Comparison of ENCODE assay signal across 8 cellular contexts in the genomic region with DNA sequence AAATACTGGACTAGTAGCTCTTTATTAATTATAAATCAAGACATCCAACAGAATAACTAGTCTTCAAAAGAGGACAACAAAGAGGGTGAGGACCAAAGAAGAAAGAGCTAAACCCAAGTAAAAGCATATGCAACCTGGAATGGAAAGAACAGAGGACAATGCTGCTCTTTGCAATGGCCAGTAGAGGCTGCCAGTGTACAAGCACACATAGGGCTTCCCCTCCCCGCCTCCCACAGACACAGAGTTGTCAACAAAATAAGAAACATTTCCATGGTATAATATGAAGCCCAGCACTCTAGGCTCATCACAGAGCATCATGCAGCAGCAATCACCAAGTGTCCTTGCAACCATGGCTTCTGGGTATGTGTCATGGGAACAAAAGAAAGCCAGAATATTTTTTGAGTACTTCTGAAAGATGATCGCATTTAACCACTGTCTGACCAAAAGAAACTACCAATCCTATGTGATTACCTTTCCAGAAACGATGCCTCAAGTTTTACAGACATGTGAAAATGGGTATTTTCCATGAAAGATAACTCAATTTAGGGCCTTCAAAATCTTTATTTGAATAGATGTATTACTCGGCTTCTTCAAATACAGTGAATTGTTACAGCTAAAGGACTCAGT. TPM values are rescaled to one million over a fixed set of nuclear protein-coding genes. Genes with fewer than 3 reads are reported as not detected.
A peak's percentile ranks its signal among the peaks of the same experiment; 100 is the strongest.
DNase-seq lines count a peak whose midpoint lies in the region; ATAC-seq, FAIRE-seq and TF ChIP-seq lines count a peak whose summit lies in the region.

No MANE protein-coding gene starts in this region.

- H3K4me1 Mint-ChIP-seq in CD4-positive, alpha-beta memory T cell: peaks cover 4 to 8% (median 5%) of the 10 kb centered on the region in 4 donors
- H3K4me1 Mint-ChIP-seq in activated CD4-positive, alpha-beta memory T cell treated with anti-CD3 and anti-CD28 coated beads, Interleukin-2, amount 10 ng/mL, durations not matched to agents 7 days and 5 days: peaks cover 6% of the 10 kb centered on the region
- H3K4me1 Mint-ChIP-seq in stimulated activated effector memory CD8-positive, alpha-beta T cell treated with anti-CD3 and anti-CD28 coated beads, Interleukin-12 subunit alpha, Interleukin-12 subunit beta, amount 100 ng/mL, for 72 hours: peaks cover 5% of the 10 kb centered on the region

- H3K79me2 ChIP-seq in H1 (ENCODE audit: control insufficient read depth in 1 of 2, insufficient read depth in 2 of 2, low read length in 2 of 2): peaks cover 0 to 42% of the 10 kb centered on the region in 2 experiments; a peak in 2 of 4 replicates

- no peaks in the 10 kb centered on the region for H3K36me3 ChIP-seq in CD4-positive, alpha-beta memory T cell (ENCODE audit: insufficient read depth, low read length)
- H3K36me3 ChIP-seq in H1 (ENCODE audit: control insufficient read depth in 2 of 4, insufficient read depth in 4 of 4, low read length in 3 of 4): no peaks in the 10 kb centered on the region

- no peak overlapping the region for H3K18ac ChIP-seq in H1 (ENCODE audit: extremely low read depth, low read length)

- H3K27me3 Mint-ChIP-seq in CD4-positive, alpha-beta memory T cell: no peaks in the 10 kb centered on the region
- H3K27me3 Mint-ChIP-seq in activated CD4-positive, alpha-beta memory T cell treated with anti-CD3 and anti-CD28 coated beads, Interleukin-2, amount 10 ng/mL, durations not matched to agents 7 days and 5 days: no peaks in the 10 kb centered on the region

- no peak overlapping the region for H3K4me3 ChIP-seq in CD4-positive, alpha-beta memory T cell (ENCODE audit: low read length in 2 of 2)
- H3K4me3 ChIP-seq in H1 (ENCODE audit: extremely low read depth in 1 of 4, insufficient read depth in 2 of 4, low read depth in 3 of 4, low read length in 4 of 4): no peak overlapping the region

- no peak for TF ChIP-seq EP300 in H1 (IDR thresholded peaks at IDR 0.05; ENCODE audit: borderline replicate concordance in 1 of 2, low read depth in 2 of 2, low read length in 2 of 2)

- POLR2A ChIA-PET in CD4-positive, alpha-beta memory T cell (lab: Charles Lee; ENCODE audit: partially characterized antibody): interaction anchor here (1.3 to 4.2 kb wide), 2 partner anchors 57 to 59 kb away, joined by 4 to 36 read pairs; a partner anchor contains a TSS
- POLR2A ChIA-PET in activated CD4-positive, alpha-beta memory T cell treated with anti-CD3 and anti-CD28 coated beads, Interleukin-2, amount 10 ng/mL, durations not matched to agents 7 days and 5 days (lab: Charles Lee): interaction anchor here (0.6 to 1.9 kb wide), 2 partner anchors 10 to 59 kb away, joined by 3 to 10 read pairs; a partner anchor contains a TSS
- POLR2A ChIA-PET in H1 (lab: Charles Lee; ENCODE audit: partially characterized antibody): interaction anchor here (0.6 to 0.8 kb wide), 2 partner anchors 59 to 228 kb away, joined by 3 to 4 read pairs; no protein-coding TSS in a partner anchor

- no peaks in the 10 kb centered on the region for H3K79me1 ChIP-seq in H1 (ENCODE audit: low read depth, low read length)

- no peak overlapping the region for H2BK5ac ChIP-seq in H1 (ENCODE audit: low read depth, low read length)

- peaks cover 5% of the 10 kb centered on the region for H3K4me1 ChIP-seq in CD4-positive, alpha-beta memory T cell (ENCODE audit: insufficient read depth, low read length)
- peaks cover 0 to 6% (median 1%) of the 10 kb centered on the region in 4 experiments; a peak in 4 of 7 replicates for H3K4me1 ChIP-seq in H1 (replicated peaks in 1 of 4; ENCODE audit: control insufficient read depth in 3 of 4, insufficient read depth in 4 of 4, low read length in 3 of 4)

- H4K20me1 ChIP-seq in H1 (replicated peaks in 1 of 2; ENCODE audit: control insufficient read depth in 1 of 2, insufficient read depth in 2 of 2, low read length in 2 of 2): no peaks in the 10 kb centered on the region

- peak; percentile 51 to 70 (median 61) for DNase-seq in CD4-positive, alpha-beta memory T cell
- DNase-seq in NCI-H446 (lab: John Stamatoyannopoulos, UW) (peak; percentile 88 to 93), H1 (ENCODE audit: low read depth in 1 of 2, low spot score in 2 of 2) (no peak), midbrain (lab: John Stamatoyannopoulos, UW) (peak; percentile 42)
- DNase-seq in activated CD4-positive, alpha-beta memory T cell treated with anti-CD3 and anti-CD28 coated beads, Interleukin-2, amount 10 ng/mL, durations not matched to agents 7 days and 5 days: peak; percentile 62
- peak in 1 of 2 donors; percentile 59 for DNase-seq in stimulated activated effector memory CD8-positive, alpha-beta T cell treated with anti-CD3 and anti-CD28 coated beads, Interleukin-12 subunit alpha, Interleukin-12 subunit beta, amount 100 ng/mL, for 72 hours (ENCODE audit: low spot score in 2 of 2)

- TF ChIP-seq RAD21 in H1 (IDR thresholded peaks at IDR 0.05 in 1 of 2, conservative IDR thresholded peaks at IDR 0.05 in 1 of 2; ENCODE audit: low read depth in 2 of 2, low read length in 2 of 2): peak; percentile 94 to 96

- no peaks in the 10 kb centered on the region for H3K23me2 ChIP-seq in H1 (ENCODE audit: low read depth, low read length)

- H3K4ac ChIP-seq in H1 (replicated peaks; ENCODE audit: insufficient read length, low read depth, low read length): no peak overlapping the region

- H3K36me3 Mint-ChIP-seq in CD4-positive, alpha-beta memory T cell: peaks cover 0 to 4% of the 10 kb centered on the region in 2 donors
- no peaks in the 10 kb centered on the region for H3K36me3 Mint-ChIP-seq in activated CD4-positive, alpha-beta memory T cell treated with anti-CD3 and anti-CD28 coated beads, Interleukin-2, amount 10 ng/mL, durations not matched to agents 7 days and 5 days (ENCODE audit: low read depth)
- no peaks in the 10 kb centered on the region for H3K36me3 Mint-ChIP-seq in stimulated activated effector memory CD8-positive, alpha-beta T cell treated with anti-CD3 and anti-CD28 coated beads, Interleukin-12 subunit alpha, Interleukin-12 subunit beta, amount 100 ng/mL, for 72 hours

- no peak overlapping the region for H2BK120ac ChIP-seq in H1 (replicated peaks; ENCODE audit: low read depth, low read length)

- H3K4me3 Mint-ChIP-seq in CD4-positive, alpha-beta memory T cell: peak overlapping the region in 2 of 8 donors; percentile 36 to 41
- no peak overlapping the region for H3K4me3 Mint-ChIP-seq in activated CD4-positive, alpha-beta memory T cell treated with anti-CD3 and anti-CD28 coated beads, Interleukin-2, amount 10 ng/mL, durations not matched to agents 7 days and 5 days
- no peak overlapping the region for H3K4me3 Mint-ChIP-seq in stimulated activated effector memory CD8-positive, alpha-beta T cell treated with anti-CD3 and anti-CD28 coated beads, Interleukin-12 subunit alpha, Interleukin-12 subunit beta, amount 100 ng/mL, for 72 hours

- TF ChIP-seq POLR2A in H1 (IDR thresholded peaks at IDR 0.05; ENCODE audit: control extremely low read depth in 1 of 2, low read depth in 2 of 2, low read length in 2 of 2): no peak

- H3K56ac ChIP-seq in H1 (replicated peaks; ENCODE audit: insufficient read length, low read depth, low read length): no peak overlapping the region

- no peak overlapping the region for H4K5ac ChIP-seq in H1 (ENCODE audit: insufficient read length, low read depth, low read length)

- H2BK20ac ChIP-seq in H1 (ENCODE audit: low read length): no peak overlapping the region

- no peak overlapping the region for H3K9ac ChIP-seq in H1 (replicated peaks in 1 of 4; ENCODE audit: extremely low read depth in 1 of 4, low read depth in 3 of 4, low read length in 3 of 4)

- CTCF ChIA-PET in CD4-positive, alpha-beta memory T cell (lab: Charles Lee; ENCODE audit: partially characterized antibody): interaction anchor here (0.6 to 2.7 kb wide), 29 partner anchors 9 to 847 kb away, joined by 3 to 26 read pairs (median 4); no protein-coding TSS in a partner anchor
- CTCF ChIA-PET in activated CD4-positive, alpha-beta memory T cell treated with anti-CD3 and anti-CD28 coated beads, Interleukin-2, amount 10 ng/mL, durations not matched to agents 7 days and 5 days (lab: Charles Lee): interaction anchor here (0.7 to 2.3 kb wide), 11 partner anchors 10 to 847 kb away, joined by 3 to 11 read pairs (median 3); a partner anchor contains a TSS
- CTCF ChIA-PET in H1 (lab: Charles Lee; ENCODE audit: partially characterized antibody): interaction anchor here (0.6 to 2.0 kb wide), 28 partner anchors 9 to 635 kb away, joined by 3 to 10 read pairs (median 3); no protein-coding TSS in a partner anchor

- FAIRE-seq in H1 (lab: Jason Lieb, UNC): peak; percentile 89

- ATAC-seq in GM19351 (IDR thresholded peaks at IDR 0.05; ENCODE audit: unreplicated experiment) (peak; percentile 100), HG03378 (IDR thresholded peaks at IDR 0.05; ENCODE audit: unreplicated experiment) (peak; percentile 92)
- ATAC-seq in stimulated activated effector memory CD8-positive, alpha-beta T cell treated with anti-CD3 and anti-CD28 coated beads, Interleukin-12 subunit alpha, Interleukin-12 subunit beta, amount 100 ng/mL, for 72 hours: peak; percentile 97

- H2BK15ac ChIP-seq in H1 (ENCODE audit: low read length): no peak overlapping the region

- H3K27me3 ChIP-seq in CD4-positive, alpha-beta memory T cell (ENCODE audit: insufficient read depth, low read length): no peaks in the 10 kb centered on the region
- H3K27me3 ChIP-seq in H1 (replicated peaks in 1 of 4; ENCODE audit: control insufficient read depth in 3 of 4, extremely low read depth in 1 of 4, insufficient read depth in 3 of 4, low read length in 3 of 4): no peaks in the 10 kb centered on the region

- H3K9me3 ChIP-seq in CD4-positive, alpha-beta memory T cell (ENCODE audit: control insufficient read depth in 1 of 2, low read length in 2 of 2): no peaks in the 10 kb centered on the region
- H3K9me3 ChIP-seq in H1 (ENCODE audit: insufficient read depth in 2 of 2, low read depth in 1 of 2, low read length in 1 of 2): no peaks in the 10 kb centered on the region

- H3K27ac Mint-ChIP-seq in CD4-positive, alpha-beta memory T cell: peak overlapping the region in 2 of 7 donors; percentile 27 to 29
- H3K27ac Mint-ChIP-seq in activated CD4-positive, alpha-beta memory T cell treated with anti-CD3 and anti-CD28 coated beads, Interleukin-2, amount 10 ng/mL, durations not matched to agents 7 days and 5 days: no peak overlapping the region
- no peak overlapping the region for H3K27ac Mint-ChIP-seq in stimulated activated effector memory CD8-positive, alpha-beta T cell treated with anti-CD3 and anti-CD28 coated beads, Interleukin-12 subunit alpha, Interleukin-12 subunit beta, amount 100 ng/mL, for 72 hours

- H3K27ac ChIP-seq in CD4-positive, alpha-beta memory T cell (ENCODE audit: low read depth, low read length): no peak overlapping the region
- H3K27ac ChIP-seq in H1 (ENCODE audit: low read depth, low read length): no peak overlapping the region

- TF ChIP-seq CTCF in H1 (IDR thresholded peaks at IDR 0.05; ENCODE audit: control extremely low read depth in 1 of 3, insufficient read depth in 1 of 3, low read depth in 1 of 3, low read length in 3 of 3): peak; percentile 72 to 98 (median 72)

- 65% methylated on average over 4 of the region's 4 CpGs; no CpG with 5 or more reads in 1 of the 2 experiments for WGBS in H1 (ENCODE audit: extremely low coverage in 1 of 2, insufficient coverage in 1 of 2, insufficient read length in 1 of 2, insufficient replicate concordance in 2 of 2, low coverage in 1 of 2, low lambda C conversion rate in 2 of 2, missing lambda C conversion rate in 1 of 2), 2 experiments

- no peak overlapping the region for H3K4me2 ChIP-seq in H1 (ENCODE audit: insufficient read depth in 1 of 2, low read depth in 2 of 2, low read length in 2 of 2)

- H2AK5ac ChIP-seq in H1 (ENCODE audit: low read depth, low read length): no peak overlapping the region

- H3K14ac ChIP-seq in H1 (ENCODE audit: insufficient read length): no peak overlapping the region

- no peak overlapping the region for H4K91ac ChIP-seq in H1 (replicated peaks; ENCODE audit: insufficient read length, low read length)

- H3K9me3 Mint-ChIP-seq in CD4-positive, alpha-beta memory T cell: no peaks in the 10 kb centered on the region
- no peaks in the 10 kb centered on the region for H3K9me3 Mint-ChIP-seq in activated CD4-positive, alpha-beta memory T cell treated with anti-CD3 and anti-CD28 coated beads, Interleukin-2, amount 10 ng/mL, durations not matched to agents 7 days and 5 days
- no peaks in the 10 kb centered on the region for H3K9me3 Mint-ChIP-seq in stimulated activated effector memory CD8-positive, alpha-beta T cell treated with anti-CD3 and anti-CD28 coated beads, Interleukin-12 subunit alpha, Interleukin-12 subunit beta, amount 100 ng/mL, for 72 hours

- intact Hi-C loops in CD4-positive, alpha-beta memory T cell (cut with micrococcal nuclease): loop anchor here (1.0 to 5.0 kb wide), 4 partner anchors 57 to 872 kb away; no protein-coding TSS in a partner anchor

- no peak overlapping the region for H4K8ac ChIP-seq in H1 (ENCODE audit: extremely low read depth, insufficient read depth, low read length)

- H2BK12ac ChIP-seq in H1 (ENCODE audit: low read depth, low read length): no peak overlapping the region

- no peak overlapping the region for H2AFZ ChIP-seq in H1 (ENCODE audit: low read length)

- no peak overlapping the region for H3K23ac ChIP-seq in H1 (ENCODE audit: insufficient read length)

RNA-seq across cellular contexts. Expression of a gene that starts 58.1 kb away (rescaled TPM):
- 10 to 100 TPM; 25.9 to 30.8 TPM for total RNA-seq in CD4-positive, alpha-beta memory T cell
- 1 to 10 TPM; 3.0 to 7.0 TPM for polyA plus RNA-seq in CD4-positive, alpha-beta memory T cell
- total RNA-seq in activated CD4-positive, alpha-beta memory T cell treated with anti-CD3 and anti-CD28 coated beads, Interleukin-2, amount 10 ng/mL, durations not matched to agents 7 days and 5 days: 10 to 100 TPM; 13.3 to 13.8 TPM
- total RNA-seq in H1 (2021; fragmentation: NEBNext Ultra II Directional; extraction: Animal tissue kit (Norgen Biotek cat#: 25700)): 19.6 and 22.6 TPM in 2 replicates
- polyA plus RNA-seq in H1 (2011; rRNA removed): 4.0 and 4.9 TPM in 2 replicates
- polyA plus RNA-seq in H1 (2011; cell fraction: cytosol; rRNA removed): 6.9 TPM
- 29.8 TPM for polyA plus RNA-seq in H1 (2011; cell fraction: nucleus; rRNA removed)
- 4.1 to 9.0 TPM (median 6.4 TPM) in 4 replicates for polyA plus RNA-seq in H1 (2012, experiment 1 of 2)
- 0.31 TPM for polyA plus RNA-seq in H1 (2012, experiment 2 of 2)
- polyA plus RNA-seq in H1 (2013, experiment 1 of 2): 4.1 TPM
- 3.4 TPM for polyA plus RNA-seq in H1 (2013, experiment 2 of 2)
- polyA minus RNA-seq in H1 (2011; rRNA and poly(A)+ RNA removed): 126 and 131 TPM in 2 replicates
- 17.4 TPM for polyA minus RNA-seq in H1 (2011; cell fraction: cytosol; rRNA and poly(A)+ RNA removed)
- polyA minus RNA-seq in H1 (2011; cell fraction: nucleus; rRNA and poly(A)+ RNA removed): 149 TPM

Comparison
In these comparisons a context has a peak if more than half of its experiments do, and no peak if none do; other contexts are left out.
1. DNase-seq: peak in CD4-positive, alpha-beta memory T cell (5 of 5), NCI-H446 (2 of 2), activated CD4-positive, alpha-beta memory T cell treated with anti-CD3 and anti-CD28 coated beads, Interleukin-2, amount 10 ng/mL, durations not matched to agents 7 days and 5 days (single experiment) and midbrain (single experiment); none in H1 (0 of 2).
2. Peak in every context shown above with its lines, with median percentiles within 50 percentile points of each other: ATAC-seq.